8 cellular contexts compared by ENCODE assay signal in the genomic region with DNA sequence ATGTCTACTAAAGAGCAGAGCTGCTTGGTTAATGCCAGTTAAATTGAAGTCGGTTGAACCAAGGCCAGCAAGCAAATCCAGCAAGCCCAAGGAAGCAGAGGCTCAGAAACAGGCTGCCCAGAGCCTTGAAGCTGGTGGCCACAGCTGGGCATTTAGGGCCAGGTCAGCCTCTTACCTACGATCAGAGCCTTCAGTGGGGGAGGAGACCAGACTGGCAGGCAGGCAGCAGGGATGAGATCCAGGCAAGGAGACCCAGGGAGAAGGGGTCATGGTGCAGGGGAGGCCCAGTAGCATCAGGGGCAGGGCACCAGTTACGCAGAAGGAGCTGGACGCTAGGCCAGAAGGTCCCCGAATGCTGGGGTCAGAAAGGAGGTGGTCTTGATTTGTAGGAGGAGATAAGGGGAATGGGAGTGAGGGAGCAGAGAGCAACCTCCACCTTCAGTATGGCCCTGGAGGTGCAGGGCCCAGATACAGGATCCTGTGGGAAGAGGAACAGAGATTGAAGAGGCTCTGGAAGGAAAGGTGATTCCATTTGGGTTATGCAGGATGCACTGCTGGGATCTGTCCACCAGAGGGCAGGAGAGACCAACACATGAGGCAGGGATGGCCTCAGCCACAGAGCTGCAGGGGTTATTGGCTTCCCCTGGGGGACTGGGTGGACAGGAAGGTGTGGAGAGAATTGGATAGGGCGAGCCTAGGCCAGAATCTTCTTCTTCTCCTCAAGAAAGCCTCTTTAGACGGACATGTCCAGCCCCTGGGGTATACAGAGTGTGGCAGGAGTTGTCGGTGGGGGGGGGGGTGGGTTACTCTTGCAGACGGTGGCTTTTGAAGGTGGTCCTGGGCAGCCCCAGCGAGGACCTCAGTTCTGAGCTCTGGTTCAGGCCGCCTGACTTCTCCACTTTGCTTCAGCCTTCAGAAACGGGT.
DNase-seq lines count a peak whose midpoint lies in the region; ATAC-seq lines count a peak whose summit lies in the region.

No MANE protein-coding gene starts in this region.

- DNase-seq in CMK (ENCODE audit: low read depth): peak; percentile 36
- DNase-seq in NCI-H2107 treated with DMSO at 0.1 percent for 48 hours (lab: John Stamatoyannopoulos, UW; ENCODE audit: unreplicated experiment): peak; percentile 14
- DNase-seq in central memory CD4-positive, alpha-beta T cell: peak; percentile 17
- peak in 1 of 2 donors; percentile 62 for DNase-seq in left colon
- DNase-seq in stimulated activated CD4-positive, alpha-beta T cell treated with anti-CD3 and anti-CD28 coated beads, Interleukin-4, amount 100 ng/mL, for 48 hours (ENCODE audit: low read depth in 2 of 2): peak; percentile 28 to 47

- ATAC-seq in GM21717 (IDR thresholded peaks at IDR 0.05; ENCODE audit: unreplicated experiment) (peak; percentile 62), left colon (peak; percentile 63), GM21423 (IDR thresholded peaks at IDR 0.05; ENCODE audit: unreplicated experiment) (no peak)
- peak; percentile 52 to 58 for ATAC-seq in activated CD4-positive, CD25-positive, alpha-beta regulatory T cell treated with anti-CD3 and anti-CD28 coated beads, Interleukin-2, amount 50 U/mL, for 24 hours

- intact Hi-C loops in left colon (cut with DNase I, micrococcal nuclease): no loop called here
